35 cellular contexts compared by ENCODE assay signal in genomic region chr6:3397229-3398164, GRCh38. TPM values are rescaled to one million over a fixed set of nuclear protein-coding genes. Genes with fewer than 3 reads are reported as not detected.
DNase-seq lines count a peak whose midpoint lies in the region; FAIRE-seq and TF ChIP-seq lines count a peak whose summit lies in the region.
"Had no signal": no experiment of that assay in that cellular context is flagged by ENCODE, and none has a peak within 500 bp of the region (broad histone marks: within the 10 kb centered on the region; RNA-seq: fewer than 3 reads in every experiment).

No MANE protein-coding gene starts in this region.

- H3K9me3 ChIP-seq in mesenchymal stem cell (ENCODE audit: control insufficient read depth, low read length) (no peaks in the 10 kb centered on the region), sigmoid colon (no peaks in the 10 kb centered on the region)
- H3K9me3 ChIP-seq: BE2C, esophagus muscularis mucosa, HAP-1, heart left ventricle had no signal

- no peak overlapping the region for H2AK5ac ChIP-seq in mesenchymal stem cell (ENCODE audit: low read length, severe bottlenecking)

- H3K14ac ChIP-seq in mesenchymal stem cell (ENCODE audit: low read length in 2 of 2) = no peak overlapping the region

- DNase-seq in RWPE1 (ENCODE audit: low spot score) (no peak), choroid plexus epithelial cell (ENCODE audit: low read depth) (peak; percentile 29), mesenchymal stem cell (no peak), sigmoid colon (peak; percentile 35), urothelium cell line (ENCODE audit: low spot score) (no peak), NCI-H510A treated with DMSO at 0.1 percent for 48 hours (lab: John Stamatoyannopoulos, UW) (no peak), UCSD-AML1 (lab: John Stamatoyannopoulos, UW; ENCODE audit: unreplicated experiment) (no peak)
- no peak for DNase-seq in activated T-cell treated with anti-CD3 and anti-CD28 coated beads, Interleukin-2, amount 50 U/mL, for 24 hours
- DNase-seq: ACHN; activated CD4-positive, alpha-beta T cell treated with anti-CD3 and anti-CD28 coated beads for 48 hours; activated CD8-positive, alpha-beta memory T cell treated with anti-CD3 and anti-CD28 coated beads for 24 hours; activated gamma-delta T cell; BE2C; CD8-positive, alpha-beta T cell; central memory CD4-positive, alpha-beta T cell; dermis blood vessel endothelial cell; foreskin keratinocyte; heart left ventricle; left ventricle myocardium superior; naive thymus-derived CD8-positive, alpha-beta T cell; NCI-H1436 treated with DMSO at 0.1 percent for 48 hours; NCI-H2107; NCI-H446; NCI-H774; SHP77 treated with DMSO at 0.1 percent for 48 hours; stimulated activated CD4-positive, alpha-beta T cell treated with anti-CD3 and anti-CD28 coated beads, Interleukin-2, amount 100 ng/mL, for 24 hours; stimulated activated naive CD8-positive, alpha-beta T cell treated with anti-CD3 and anti-CD28 coated beads, Interleukin-15, Interleukin-2, amounts not matched to agents 100 U/mL and 50 U/mL, for 24 hours; WERI-Rb-1 had no signal

- 86% methylated on average over 6 of the region's 7 CpGs for WGBS in mesenchymal stem cell
- 59 to 79% methylated on average over 7 of the region's 7 CpGs for WGBS in sigmoid colon, 2 donors

- H3K4me3 ChIP-seq in choroid plexus epithelial cell (ENCODE audit: low read depth, low read length) = no peak overlapping the region
- no peak overlapping the region for H3K4me3 ChIP-seq in mesenchymal stem cell (ENCODE audit: insufficient read depth in 1 of 2, low read depth in 1 of 2, low read length in 2 of 2)
- no peak overlapping the region for H3K4me3 ChIP-seq in sigmoid colon
- H3K4me3 ChIP-seq: esophagus muscularis mucosa, GM12878, HAP-1, heart left ventricle, smooth muscle cell had no signal

- H3K36me3 ChIP-seq in mesenchymal stem cell (ENCODE audit: control insufficient read depth in 1 of 2, insufficient read depth in 2 of 2, low read depth in 1 of 2, low read length in 2 of 2) (peaks cover 0 to 24% of the 10 kb centered on the region in 2 experiments), sigmoid colon (no peaks in the 10 kb centered on the region)
- H3K36me3 ChIP-seq: BE2C, esophagus muscularis mucosa, HAP-1, heart left ventricle had no signal

- no peak overlapping the region for H3K4me3 Mint-ChIP-seq in activated T-cell treated with anti-CD3 and anti-CD28 coated beads, Interleukin-2, amount 50 U/mL, for 24 hours
- H3K4me3 Mint-ChIP-seq: CD8-positive, alpha-beta T cell; naive thymus-derived CD8-positive, alpha-beta T cell had no signal

- no peaks in the 10 kb centered on the region for H3K79me1 ChIP-seq in mesenchymal stem cell (replicated peaks; ENCODE audit: low read length, poor library complexity, severe bottlenecking)

- H2BK120ac ChIP-seq in mesenchymal stem cell (ENCODE audit: low read depth, low read length) = no peak overlapping the region

- no peaks in the 10 kb centered on the region for H3K9me3 Mint-ChIP-seq in activated T-cell treated with anti-CD3 and anti-CD28 coated beads, Interleukin-2, amount 50 U/mL, for 24 hours
- H3K9me3 Mint-ChIP-seq: CD8-positive, alpha-beta T cell; naive thymus-derived CD8-positive, alpha-beta T cell had no signal

- no peaks in the 10 kb centered on the region for H3K4me1 Mint-ChIP-seq in activated T-cell treated with anti-CD3 and anti-CD28 coated beads, Interleukin-2, amount 50 U/mL, for 24 hours (ENCODE audit: low read depth)

- no peaks in the 10 kb centered on the region for H3K27me3 ChIP-seq in mesenchymal stem cell (ENCODE audit: control insufficient read depth in 1 of 2, insufficient read depth in 1 of 2, low read length in 2 of 2)
- H3K27me3 ChIP-seq in sigmoid colon = no peaks in the 10 kb centered on the region
- H3K27me3 ChIP-seq: esophagus muscularis mucosa, foreskin keratinocyte, heart left ventricle had no signal

- no peak overlapping the region for H4K91ac ChIP-seq in mesenchymal stem cell (ENCODE audit: low read length)

- H2BK5ac ChIP-seq in mesenchymal stem cell (ENCODE audit: low read depth, low read length, poor library complexity, severe bottlenecking) = no peak overlapping the region

- no peak overlapping the region for H3K18ac ChIP-seq in mesenchymal stem cell (ENCODE audit: low read depth in 1 of 2, low read length in 2 of 2)

- no peak overlapping the region for H3K23ac ChIP-seq in mesenchymal stem cell (ENCODE audit: low read length in 2 of 2)

- no peak for TF ChIP-seq CTCF in RWPE1 (conservative IDR thresholded peaks at IDR 0.05; ENCODE audit: low read depth)
- no peak for TF ChIP-seq CTCF in choroid plexus epithelial cell (conservative IDR thresholded peaks at IDR 0.05; ENCODE audit: low read depth, low read length)
- TF ChIP-seq CTCF in sigmoid colon (IDR thresholded peaks at IDR 0.05) = no peak

- H3K27ac ChIP-seq in RWPE1 (peak overlapping the region; percentile 60), mesenchymal stem cell (ENCODE audit: low read length, poor library complexity, severe bottlenecking) (no peak overlapping the region), sigmoid colon (no peak overlapping the region)
- H3K27ac ChIP-seq: esophagus muscularis mucosa, foreskin keratinocyte, heart left ventricle, WERI-Rb-1 had no signal

- no peak overlapping the region for H2AFZ ChIP-seq in mesenchymal stem cell (ENCODE audit: low read depth, low read length)

- H3K9ac ChIP-seq in mesenchymal stem cell (ENCODE audit: low read length) = peak overlapping the region; percentile 58

- no peaks in the 10 kb centered on the region for H3K27me3 Mint-ChIP-seq in activated T-cell treated with anti-CD3 and anti-CD28 coated beads, Interleukin-2, amount 50 U/mL, for 24 hours
- H3K27me3 Mint-ChIP-seq: naive thymus-derived CD8-positive, alpha-beta T cell had no signal

- H4K8ac ChIP-seq in mesenchymal stem cell (ENCODE audit: low read length) = no peak overlapping the region

- no peak overlapping the region for H3K27ac Mint-ChIP-seq in activated T-cell treated with anti-CD3 and anti-CD28 coated beads, Interleukin-2, amount 50 U/mL, for 24 hours
- H3K27ac Mint-ChIP-seq: CD8-positive, alpha-beta T cell had no signal

- no peak overlapping the region for H2BK15ac ChIP-seq in mesenchymal stem cell (ENCODE audit: low read depth, poor library complexity, severe bottlenecking)

- CTCF ChIA-PET in RWPE1 (lab: Yijun Ruan, JAX) = no interaction called here

- intact Hi-C loops in sigmoid colon (cut with DNase I) = no loop called here

- FAIRE-seq in urothelium cell line (lab: Jason Lieb, UNC) = no peak
- FAIRE-seq: astrocyte, endometrium, GM12878, keratinocyte had no signal

- peaks cover 9% of the 10 kb centered on the region for H3K4me1 ChIP-seq in mesenchymal stem cell (ENCODE audit: control insufficient read depth, insufficient read depth, low read depth, low read length)
- H3K4me1 ChIP-seq in sigmoid colon = peaks cover 0 to 17% (median 8%) of the 10 kb centered on the region in 4 donors
- H3K4me1 ChIP-seq: BE2C, HAP-1 had no signal

- no peak overlapping the region for H3K4ac ChIP-seq in mesenchymal stem cell (ENCODE audit: low read depth in 1 of 2, low read length in 2 of 2)

- H3K36me3 Mint-ChIP-seq in activated T-cell treated with anti-CD3 and anti-CD28 coated beads, Interleukin-2, amount 50 U/mL, for 24 hours (ENCODE audit: low read depth) = no peaks in the 10 kb centered on the region
- H3K36me3 Mint-ChIP-seq: CD8-positive, alpha-beta T cell had no signal

- TF ChIP-seq EP300 in sigmoid colon (IDR thresholded peaks at IDR 0.05) = no peak

- no peak overlapping the region for H3K4me2 ChIP-seq in mesenchymal stem cell (ENCODE audit: low read length, poor library complexity, severe bottlenecking)
- H3K4me2 ChIP-seq: smooth muscle cell had no signal

- POLR2A ChIA-PET in RWPE1 (lab: Yijun Ruan, JAX; ENCODE audit: low non-redundant PET) = no interaction called here

- no peak overlapping the region for H2BK12ac ChIP-seq in mesenchymal stem cell (ENCODE audit: low read length in 2 of 2)

- TF ChIP-seq POLR2A in sigmoid colon (IDR thresholded peaks at IDR 0.05) = no peak

RNA-seq across cellular contexts. Expression of gene SLC22A23, which starts 59.4 kb away (rescaled TPM):
- 0.03 TPM for polyA plus RNA-seq in mesenchymal stem cell (2013, experiment 1 of 2)
- polyA plus RNA-seq in mesenchymal stem cell (2013, experiment 2 of 2) = 0.03 TPM
- 10 to 100 TPM in 2 of 4 donors, 1 to 10 TPM in 2; 8.1 to 16.9 (median 10.7) TPM for total RNA-seq in sigmoid colon
- polyA plus RNA-seq in sigmoid colon = 10 to 100 TPM; 12.0 to 18.7 (median 13.9) TPM

Comparison
In these comparisons a context has a peak if more than half of its experiments do, and no peak if none do; other contexts are left out.
1. DNase-seq: peak in choroid plexus epithelial cell (single experiment) and sigmoid colon (single experiment); none in RWPE1 (single experiment), mesenchymal stem cell (single experiment), urothelium cell line (single experiment), activated T-cell treated with anti-CD3 and anti-CD28 coated beads, Interleukin-2, amount 50 U/mL, for 24 hours (single experiment), NCI-H510A treated with DMSO at 0.1 percent for 48 hours (single experiment) and UCSD-AML1 (single experiment).